8 cellular contexts compared by ENCODE assay signal in the genomic region with DNA sequence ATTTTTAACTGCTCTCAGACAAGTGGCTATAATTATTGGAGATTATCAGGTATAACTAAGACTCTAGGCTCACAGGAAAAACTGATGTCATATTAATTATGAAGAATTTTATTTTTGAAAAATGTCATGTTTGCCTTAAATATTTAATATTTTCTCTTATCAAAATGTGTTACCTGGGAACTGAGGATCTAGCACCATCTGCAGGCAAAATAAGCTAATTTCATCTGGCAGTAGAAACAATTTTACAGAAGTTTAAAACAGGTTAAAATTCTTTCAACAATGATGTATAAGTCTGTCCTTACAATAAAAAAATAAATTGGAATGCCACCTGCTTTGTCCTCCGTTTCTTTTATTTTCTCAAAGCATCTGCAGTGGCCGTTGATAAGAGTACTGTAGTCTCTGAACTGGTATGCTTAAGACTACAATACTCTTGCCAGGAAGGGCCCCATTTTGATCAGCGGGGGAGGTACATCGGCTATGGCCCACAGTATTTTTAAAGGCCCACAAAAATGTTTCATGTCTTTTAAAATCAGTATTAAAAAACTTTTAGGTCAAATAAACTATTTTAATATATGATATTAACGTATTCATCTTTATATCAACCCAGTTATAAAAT.
DNase-seq lines count a peak whose midpoint lies in the region; ATAC-seq and TF ChIP-seq lines count a peak whose summit lies in the region.

No MANE protein-coding gene starts in this region.

- H2AFZ ChIP-seq in MM.1S (ENCODE audit: low read length), result no peak overlapping the region

- H3K9me3 Mint-ChIP-seq in mesothelial cell of epicardium, result no peaks in the 10 kb centered on the region

- H3F3A ChIP-seq in MM.1S (ENCODE audit: insufficient read depth, low read length), result no peaks in the 10 kb centered on the region

- H3K4me2 ChIP-seq in MM.1S (ENCODE audit: low read depth, low read length), result no peak overlapping the region

- peak overlapping the region; percentile 83 for H3K27ac Mint-ChIP-seq in mesothelial cell of epicardium

- H4K20me1 ChIP-seq in MM.1S (ENCODE audit: insufficient read depth, low read length), result no peaks in the 10 kb centered on the region

- no peak overlapping the region for H3K27ac ChIP-seq in MM.1S (ENCODE audit: low read length)

- peaks cover 3% of the 10 kb centered on the region for H3K36me3 Mint-ChIP-seq in mesothelial cell of epicardium

- H3K79me2 ChIP-seq in MM.1S (ENCODE audit: low read length), result no peaks in the 10 kb centered on the region

- no peaks in the 10 kb centered on the region for H3K27me3 ChIP-seq in MM.1S (replicated peaks; ENCODE audit: insufficient read depth, low read length)

- ATAC-seq in GM21515 (IDR thresholded peaks at IDR 0.05; ENCODE audit: unreplicated experiment), result no peak

- H3K36me3 ChIP-seq in MM.1S (replicated peaks; ENCODE audit: insufficient read depth, low read length), result no peaks in the 10 kb centered on the region

- H3K4me1 Mint-ChIP-seq in mesothelial cell of epicardium, result peaks cover 33% of the 10 kb centered on the region

- no peaks in the 10 kb centered on the region for H3K4me1 ChIP-seq in MM.1S (ENCODE audit: low read length)

- DNase-seq in NOMO-1 treated with DMSO at 0.1 percent for 48 hours (lab: John Stamatoyannopoulos, UW; ENCODE audit: unreplicated experiment) (peak; percentile 5), NOMO-1 treated with dmso at 0.1 percent for 144 hours (lab: John Stamatoyannopoulos, UW; ENCODE audit: unreplicated experiment) (no peak), MM.1S (peak; percentile 16), cardiac fibroblast (ENCODE audit: low read depth in 2 of 2) (peak; percentile 44 to 62), mesothelial cell of epicardium (ENCODE audit: low spot score in 2 of 2, unreplicated experiment in 2 of 2) (no peak)
- DNase-seq in activated CD8-positive, alpha-beta memory T cell treated with anti-CD3 and anti-CD28 coated beads, Interleukin-2, amount 50 U/mL, for 4 hours, result no peak
- DNase-seq in activated CD4-positive, CD25-positive, alpha-beta regulatory T cell treated with anti-CD3 and anti-CD28 coated beads, Interleukin-2, amount 50 U/mL, for 72 hours, result no peak

- H3K9ac ChIP-seq in MM.1S (ENCODE audit: low read length), result no peak overlapping the region

- TF ChIP-seq CTCF in MM.1S (IDR thresholded peaks at IDR 0.05; ENCODE audit: low read length) (peak; percentile 57), cardiac fibroblast (IDR thresholded peaks at IDR 0.05; ENCODE audit: low read depth, low read length) (peak; percentile 56), mesothelial cell of epicardium (IDR thresholded peaks at IDR 0.05; ENCODE audit: unreplicated experiment) (peak; percentile 68)

- no peaks in the 10 kb centered on the region for H3K9me3 ChIP-seq in MM.1S (replicated peaks; ENCODE audit: insufficient read depth, low read length)

- no peaks in the 10 kb centered on the region for H3K27me3 Mint-ChIP-seq in mesothelial cell of epicardium (ENCODE audit: low read depth)

- H3K9me2 ChIP-seq in MM.1S (replicated peaks; ENCODE audit: insufficient read depth, low read length), result no peaks in the 10 kb centered on the region

- no peak overlapping the region for H3K4me3 ChIP-seq in MM.1S (ENCODE audit: low read length)
- H3K4me3 ChIP-seq in cardiac fibroblast (replicated peaks in 1 of 2; ENCODE audit: low read depth in 2 of 2, low read length in 2 of 2), result no peak overlapping the region

- H3K4me3 Mint-ChIP-seq in mesothelial cell of epicardium, result no peak overlapping the region

Comparison
In these comparisons a context has a peak if more than half of its experiments do, and no peak if none do; other contexts are left out.
1. DNase-seq: peak in NOMO-1 treated with DMSO at 0.1 percent for 48 hours (single experiment), MM.1S (single experiment) and cardiac fibroblast (2 of 2); none in NOMO-1 treated with dmso at 0.1 percent for 144 hours (single experiment), mesothelial cell of epicardium (0 of 2), activated CD8-positive, alpha-beta memory T cell treated with anti-CD3 and anti-CD28 coated beads, Interleukin-2, amount 50 U/mL, for 4 hours (single experiment) and activated CD4-positive, CD25-positive, alpha-beta regulatory T cell treated with anti-CD3 and anti-CD28 coated beads, Interleukin-2, amount 50 U/mL, for 72 hours (single experiment).
2. Peak in every context shown above with its lines, with median percentiles within 50 percentile points of each other: CTCF ChIP-seq.